Comparison of ENCODE assay signal across 8 cellular contexts in genomic region chr10:99329891-99330674, GRCh38. TPM values are rescaled to one million over a fixed set of nuclear protein-coding genes. Genes with fewer than 3 reads are reported as not detected.
DNase-seq lines count a peak whose midpoint lies in the region; ATAC-seq and TF ChIP-seq lines count a peak whose summit lies in the region.

No MANE protein-coding gene starts in this region.

- TF ChIP-seq CTCF in AG04450 (IDR thresholded peaks at IDR 0.05; ENCODE audit: low read depth, low read length) (no peak), adrenal gland (IDR thresholded peaks at IDR 0.05) (no peak)

- 2 to 20% (median 3%) methylated on average over 1 to 84 of the region's 84 CpGs for WGBS in adrenal gland, 4 donors

- POLR2A ChIA-PET in AG04450 (lab: Yijun Ruan, JAX): no interaction called here

- H3K27ac ChIP-seq in AG04450 (ENCODE audit: low read depth, low read length) (no peak overlapping the region), adrenal gland (peak overlapping the region in 1 of 5 donors; percentile 17)

- intact Hi-C loops in adrenal gland (cut with DNase I): no loop called here

- CTCF ChIA-PET in AG04450 (lab: Charles Lee): no interaction called here

- peak overlapping the region; percentile 42 for H3K4me3 ChIP-seq in AG04450 (ENCODE audit: low read depth, low read length)
- H3K4me3 ChIP-seq in adrenal gland: peak overlapping the region in 2 of 4 donors; percentile 40 to 56

- no peak for DNase-seq in AG04450 (ENCODE audit: low read depth, low spot score)
- DNase-seq in adrenal gland: peak in 5 of 7 donors; percentile 6 to 56 (median 22)
- DNase-seq in iPS-NIHi11 (ENCODE audit: low spot score): peak; percentile 52
- peak in 2 of 3 experiments; percentile 2 to 13 for DNase-seq in stimulated activated CD4-positive, alpha-beta T cell treated with anti-CD3 and anti-CD28 coated beads, TNF-alpha, amount 100 ng/mL, for 4 hours (ENCODE audit: low read depth in 3 of 3)
- DNase-seq in NK-92 (lab: John Stamatoyannopoulos, UW; ENCODE audit: unreplicated experiment): no peak
- no peak for DNase-seq in medulla oblongata (ENCODE audit: extremely low spot score)

- no peak for TF ChIP-seq POLR2A in adrenal gland (IDR thresholded peaks at IDR 0.05)

- peaks cover 22% of the 10 kb centered on the region for H3K27me3 ChIP-seq in AG04450 (ENCODE audit: control insufficient read depth, insufficient read depth, low read length)
- H3K27me3 ChIP-seq in adrenal gland: peaks cover 36% of the 10 kb centered on the region

- ATAC-seq in GM19035 (IDR thresholded peaks at IDR 0.05; ENCODE audit: unreplicated experiment): peak; percentile 41
- ATAC-seq in HG03520 (IDR thresholded peaks at IDR 0.05; ENCODE audit: unreplicated experiment): peak; percentile 30

- H3K9me3 ChIP-seq in AG04450 (ENCODE audit: control insufficient read depth, insufficient read depth, low read length): peaks cover 4% of the 10 kb centered on the region; the same call in 1 of the 2 replicates
- H3K9me3 ChIP-seq in adrenal gland (replicated peaks in 1 of 3): no peaks in the 10 kb centered on the region

- H3K4me1 ChIP-seq in adrenal gland (replicated peaks in 1 of 2): peaks cover 10 to 17% of the 10 kb centered on the region in 2 donors

- H3K36me3 ChIP-seq in adrenal gland (replicated peaks in 1 of 2): no peaks in the 10 kb centered on the region

RNA-seq across cellular contexts. Expression of gene CNNM1, which starts 0.9 kb away (rescaled TPM):
- 0.11 and 0.14 TPM in 2 replicates for polyA plus RNA-seq in AG04450 (2011; rRNA removed)
- not detected in 2 replicates for polyA minus RNA-seq in AG04450 (2011; rRNA and poly(A)+ RNA removed)
- 1 to 10 TPM in 4 of 8 donors, under 1 TPM in 3, not detected in 1; 0.07 to 1.6 (median 1.2) TPM for total RNA-seq in adrenal gland
- 1 to 10 TPM in 2 of 3 donors, under 1 TPM in 1; 0.71 to 2.0 (median 1.8) TPM for polyA plus RNA-seq in adrenal gland

Comparison
In these comparisons a context has a peak if more than half of its experiments do, and no peak if none do; other contexts are left out.
1. DNase-seq: peak in adrenal gland (5 of 7), iPS-NIHi11 (single experiment) and stimulated activated CD4-positive, alpha-beta T cell treated with anti-CD3 and anti-CD28 coated beads, TNF-alpha, amount 100 ng/mL, for 4 hours (2 of 3); none in AG04450 (single experiment), NK-92 (single experiment) and medulla oblongata (single experiment).